20 cellular contexts compared by ENCODE assay signal in genomic region chr2:54663424-54664030, GRCh38.
"Had no signal": no experiment of that assay in that cellular context is flagged by ENCODE, and none has a peak within 500 bp of the region (broad histone marks: within the 10 kb centered on the region; RNA-seq: fewer than 3 reads in every experiment).

No MANE protein-coding gene starts in this region.

- H3K4me1 ChIP-seq: parathyroid adenoma had no signal

- H3K9me3 Mint-ChIP-seq: activated B cell treated with CpG ODN at 0.5 μM for 24 hours; activated CD4-positive, alpha-beta memory T cell treated with anti-CD3 and anti-CD28 coated beads for 36 hours; mesothelial cell of epicardium; natural killer cell treated with Interleukin-12 subunit alpha and Interleukin-12 subunit beta and Interleukin-15 and Interleukin-18, amount 100 ng/mL, for 72 hours; stimulated activated naive B cell treated with anti-CD40 and anti-IgM and Interleukin-4, amounts not matched to agents 10 μg/mL and 1 μg/mL and 100 μg/mL, for 72 hours had no signal

- H3K4me2 ChIP-seq: hepatocyte, SK-N-SH had no signal

- H3K9me3 ChIP-seq: sigmoid colon, SK-N-SH had no signal

- H2AFZ ChIP-seq: hepatocyte, parathyroid adenoma had no signal

- H3K27me3 Mint-ChIP-seq: activated B cell treated with CpG ODN at 0.5 μM for 24 hours; activated CD4-positive, alpha-beta memory T cell treated with anti-CD3 and anti-CD28 coated beads for 36 hours; natural killer cell treated with Interleukin-12 subunit alpha and Interleukin-12 subunit beta and Interleukin-15 and Interleukin-18, amount 100 ng/mL, for 72 hours; stimulated activated naive B cell treated with anti-CD40 and anti-IgM and Interleukin-4, amounts not matched to agents 10 μg/mL and 1 μg/mL and 100 μg/mL, for 72 hours had no signal

- H3K4me3 Mint-ChIP-seq: activated B cell treated with CpG ODN at 0.5 μM for 24 hours; activated CD4-positive, alpha-beta memory T cell treated with anti-CD3 and anti-CD28 coated beads for 36 hours; mesothelial cell of epicardium; natural killer cell treated with Interleukin-12 subunit alpha and Interleukin-12 subunit beta and Interleukin-15 and Interleukin-18, amount 100 ng/mL, for 72 hours; stimulated activated naive B cell treated with anti-CD40 and anti-IgM and Interleukin-4, amounts not matched to agents 10 μg/mL and 1 μg/mL and 100 μg/mL, for 72 hours had no signal

- H3K27me3 ChIP-seq: hepatocyte, sigmoid colon had no signal

- DNase-seq: activated B cell treated with CpG ODN at 0.5 μM for 24 hours; activated CD4-positive, alpha-beta memory T cell treated with anti-CD3 and anti-CD28 coated beads for 36 hours; activated CD4-positive, alpha-beta T cell treated with anti-CD3 and anti-CD28 coated beads for 4 hours; activated CD8-positive, alpha-beta memory T cell treated with anti-CD3 and anti-CD28 coated beads, Interleukin-2, amount 50 U/mL, for 4 hours; activated effector memory CD4-positive, alpha-beta T cell treated with anti-CD3 and anti-CD28 coated beads, Interleukin-2, amount 50 U/mL, for 16 hours; activated naive CD4-positive, alpha-beta T cell treated with anti-CD3 and anti-CD28 coated beads, Interleukin-2, amount 50 U/mL, for 16 hours; activated T-cell treated with anti-CD3 and anti-CD28 coated beads, Interleukin-2, amount 50 U/mL, for 48 hours; amniotic stem cell; caudate nucleus; effector CD4-positive, alpha-beta T cell; left colon; sigmoid colon; SK-N-SH; stimulated activated naive B cell treated with anti-CD40 and anti-IgM and Interleukin-4, amounts not matched to agents 10 μg/mL and 1 μg/mL and 100 μg/mL, for 72 hours had no signal

- H3K9ac ChIP-seq: parathyroid adenoma, SK-N-SH had no signal

- H3K79me2 ChIP-seq: parathyroid adenoma had no signal

- ATAC-seq: left colon; natural killer cell treated with Interleukin-12 subunit alpha and Interleukin-12 subunit beta and Interleukin-15 and Interleukin-18, amount 100 ng/mL, for 72 hours; stimulated activated naive B cell treated with anti-CD40 and anti-IgM and Interleukin-4, amounts not matched to agents 10 μg/mL and 1 μg/mL and 100 μg/mL, for 72 hours had no signal

- H3K27ac Mint-ChIP-seq: activated CD4-positive, alpha-beta memory T cell treated with anti-CD3 and anti-CD28 coated beads for 36 hours; mesothelial cell of epicardium; natural killer cell treated with Interleukin-12 subunit alpha and Interleukin-12 subunit beta and Interleukin-15 and Interleukin-18, amount 100 ng/mL, for 72 hours had no signal

- H3K4me3 ChIP-seq: coronary artery, hepatocyte, lung, sigmoid colon had no signal

- H3K27ac ChIP-seq: coronary artery, hepatocyte, parathyroid adenoma had no signal

- H3K4me1 Mint-ChIP-seq: activated B cell treated with CpG ODN at 0.5 μM for 24 hours had no signal
